ENCODE assay signal across 3 cellular contexts in the genomic region with DNA sequence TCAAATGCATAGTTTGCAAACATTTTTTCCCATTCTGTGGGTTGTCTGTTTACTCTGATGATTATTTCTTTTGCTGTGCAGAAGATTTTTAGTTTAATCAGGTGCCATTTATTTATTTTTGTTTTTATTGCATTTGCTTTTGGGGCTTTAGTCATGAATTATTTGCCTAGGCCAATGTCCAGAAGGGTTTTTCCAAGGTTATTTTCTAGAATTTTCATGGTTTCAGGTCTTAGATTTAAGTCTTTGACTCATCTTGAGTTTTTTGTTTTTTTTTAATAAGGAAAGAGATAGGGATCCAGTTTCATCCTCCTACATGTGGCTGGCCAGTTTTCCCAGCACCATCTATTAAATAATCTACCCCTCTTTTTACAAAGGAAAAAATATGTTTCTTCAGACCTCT.
"Had no signal": no experiment of that assay in that cellular context is flagged by ENCODE, and none has a peak within 500 bp of the region (broad histone marks: within the 10 kb centered on the region; RNA-seq: fewer than 3 reads in every experiment).

No MANE protein-coding gene starts in this region.

- DNase-seq: GDM1, GF-D8 had no signal

- H3K4me3 ChIP-seq: GM12878 had no signal

- ATAC-seq: GM12878 had no signal
